8 cellular contexts compared by ENCODE assay signal in the genomic region with DNA sequence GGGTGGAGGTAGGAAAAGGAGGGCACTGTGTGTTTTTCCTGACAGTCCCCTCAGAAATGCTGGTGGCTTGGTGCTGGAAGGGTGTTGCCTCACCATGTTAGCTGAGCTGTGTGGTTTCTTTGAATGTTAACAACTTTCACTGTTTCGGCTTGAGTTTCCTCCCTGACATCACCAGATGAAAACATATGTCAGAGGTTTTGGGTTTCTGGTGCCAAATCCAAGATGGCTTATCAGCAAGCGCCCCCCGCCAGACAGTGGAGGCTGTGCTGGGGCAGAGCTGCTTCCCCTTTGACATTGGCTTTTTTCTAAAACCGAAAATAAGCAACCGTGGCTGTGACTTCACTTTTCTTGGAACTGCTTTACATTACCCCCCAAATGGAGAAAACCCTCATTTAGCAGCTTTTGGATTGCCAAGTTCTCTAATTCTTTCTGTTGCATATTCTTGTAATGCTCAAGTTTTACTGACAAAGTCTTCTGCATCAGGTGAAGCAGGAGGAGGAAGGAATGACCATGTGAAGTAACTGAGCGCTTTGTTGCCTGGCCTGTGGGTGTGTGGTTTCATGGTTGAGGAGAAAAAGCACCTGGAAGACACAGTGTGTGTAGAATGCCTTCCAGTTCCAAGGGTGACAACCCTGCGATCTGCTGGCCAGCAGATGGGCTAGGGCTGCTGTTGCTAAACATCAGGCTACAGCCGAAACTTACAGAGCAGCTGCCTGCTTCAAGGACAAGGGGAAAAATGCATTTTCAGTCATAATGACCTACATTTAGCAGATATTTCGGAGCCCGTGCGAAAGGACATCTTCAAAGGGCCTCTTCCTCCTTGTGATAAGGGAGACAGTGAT.
A peak's percentile ranks its signal among the peaks of the same experiment; 100 is the strongest.
DNase-seq lines count a peak whose midpoint lies in the region; ATAC-seq lines count a peak whose summit lies in the region.

No MANE protein-coding gene starts in this region.

- ATAC-seq in HG03460 (IDR thresholded peaks at IDR 0.05; ENCODE audit: unreplicated experiment) (peak; percentile 66), GM18519 (IDR thresholded peaks at IDR 0.05; ENCODE audit: low FRiP score, unreplicated experiment) (no peak)

- DNase-seq in DMS 273 (lab: John Stamatoyannopoulos, UW; ENCODE audit: unreplicated experiment) (peak; percentile 68), DMS 273 treated with DMSO at 0.1 percent for 48 hours (lab: John Stamatoyannopoulos, UW) (no peak), fibroblast of peridontal ligament (ENCODE audit: extremely low read depth) (peak; percentile 94), NCI-H1417 (lab: John Stamatoyannopoulos, UW) (no peak)
- DNase-seq in activated CD4-positive, alpha-beta T cell treated with anti-CD3 and anti-CD28 coated beads, Interleukin-2, amount 50 U/mL, for 1 hour, result peak; percentile 60
- DNase-seq in stimulated activated CD8-positive, alpha-beta memory T cell treated with anti-CD3 and anti-CD28 coated beads, Interleukin-4, amount 100 ng/mL, for 24 hours (ENCODE audit: low read depth), result peak; percentile 69

Comparison
In these comparisons a context has a peak if more than half of its experiments do, and no peak if none do; other contexts are left out.
1. DNase-seq: peak in DMS 273 (single experiment), activated CD4-positive, alpha-beta T cell treated with anti-CD3 and anti-CD28 coated beads, Interleukin-2, amount 50 U/mL, for 1 hour (single experiment), fibroblast of peridontal ligament (single experiment) and stimulated activated CD8-positive, alpha-beta memory T cell treated with anti-CD3 and anti-CD28 coated beads, Interleukin-4, amount 100 ng/mL, for 24 hours (single experiment); none in DMS 273 treated with DMSO at 0.1 percent for 48 hours (single experiment) and NCI-H1417 (0 of 3).